27 cellular contexts compared by ENCODE assay signal in genomic region chr12:131052063-131052781, GRCh38.
"Had no signal": no experiment of that assay in that cellular context is flagged by ENCODE, and none has a peak within 500 bp of the region (broad histone marks: within the 10 kb centered on the region; RNA-seq: fewer than 3 reads in every experiment).

No MANE protein-coding gene starts in this region.

- H3K9ac ChIP-seq: parathyroid adenoma had no signal

- H3K4me3 ChIP-seq: left ventricle myocardium inferior, right atrium auricular region, right lobe of liver, smooth muscle cell, stomach, testis, thyroid gland, transverse colon, upper lobe of left lung, vagina had no signal

- H3K9me3 ChIP-seq: left ventricle myocardium inferior, neutrophil, right atrium auricular region, right lobe of liver, stomach, testis, thyroid gland, transverse colon, upper lobe of left lung, vagina had no signal

- H3K27ac ChIP-seq: left ventricle myocardium inferior, neutrophil, parathyroid adenoma, right atrium auricular region, right lobe of liver, stomach, testis, thyroid gland, transverse colon, upper lobe of left lung, vagina had no signal

- ATAC-seq: left colon; naive thymus-derived CD8-positive, alpha-beta T cell; right lobe of liver; stimulated activated naive CD8-positive, alpha-beta T cell treated with anti-CD3 and anti-CD28 coated beads, Interleukin-15, Interleukin-2, amounts not matched to agents 100 U/mL and 50 U/mL, for 24 hours had no signal

- H3K36me3 ChIP-seq: left ventricle myocardium inferior, neutrophil, right lobe of liver, stomach, thyroid gland, transverse colon, upper lobe of left lung, vagina had no signal

- H3K27me3 ChIP-seq: right atrium auricular region, right lobe of liver, stomach, testis, thyroid gland, transverse colon, upper lobe of left lung, vagina had no signal

- H3K4me2 ChIP-seq: smooth muscle cell had no signal

- H3K27ac Mint-ChIP-seq: naive thymus-derived CD8-positive, alpha-beta T cell; nephron; progenitor cell of endocrine pancreas had no signal

- H3K9me3 Mint-ChIP-seq: naive thymus-derived CD8-positive, alpha-beta T cell; nephron; neural crest cell; stimulated activated naive B cell treated with anti-CD40 and anti-IgM and Interleukin-4, amounts not matched to agents 10 μg/mL and 1 μg/mL and 100 μg/mL, for 72 hours had no signal

- H3K4me1 ChIP-seq: parathyroid adenoma, right lobe of liver, stomach, thyroid gland, transverse colon had no signal

- H3K36me3 Mint-ChIP-seq: naive thymus-derived CD8-positive, alpha-beta T cell; stimulated activated naive B cell treated with anti-CD40 and anti-IgM and Interleukin-4, amounts not matched to agents 10 μg/mL and 1 μg/mL and 100 μg/mL, for 72 hours had no signal

- DNase-seq: hippocampal formation; left colon; left ventricle myocardium inferior; mammary epithelial cell; mesenchymal stem cell; occipital lobe; stimulated activated CD4-positive, alpha-beta T cell treated with anti-CD3 and anti-CD28 coated beads, Interleukin-12 subunit alpha, Interleukin-12 subunit beta, amount 100 ng/mL, for 4 hours; stimulated activated CD4-positive, alpha-beta T cell treated with anti-CD3 and anti-CD28 coated beads, Interleukin-15, amount 100 ng/mL, for 24 hours; stimulated activated CD4-positive, alpha-beta T cell treated with anti-CD3 and anti-CD28 coated beads, Interleukin-2, amount 100 ng/mL, for 24 hours; stimulated activated CD4-positive, alpha-beta T cell treated with anti-CD3 and anti-CD28 coated beads, Interleukin-4, amount 100 ng/mL, for 1 hour; stimulated activated naive B cell treated with anti-CD40 and anti-IgM and Interleukin-4, amounts not matched to agents 10 μg/mL and 1 μg/mL and 100 μg/mL, for 72 hours; stimulated activated naive CD8-positive, alpha-beta T cell treated with anti-CD3 and anti-CD28 coated beads, Interleukin-15, Interleukin-2, amounts not matched to agents 100 U/mL and 50 U/mL, for 24 hours; stomach; testis; thyroid gland; transverse colon; upper lobe of left lung had no signal
